ENCODE assay signal across 1 cellular context in the genomic region with DNA sequence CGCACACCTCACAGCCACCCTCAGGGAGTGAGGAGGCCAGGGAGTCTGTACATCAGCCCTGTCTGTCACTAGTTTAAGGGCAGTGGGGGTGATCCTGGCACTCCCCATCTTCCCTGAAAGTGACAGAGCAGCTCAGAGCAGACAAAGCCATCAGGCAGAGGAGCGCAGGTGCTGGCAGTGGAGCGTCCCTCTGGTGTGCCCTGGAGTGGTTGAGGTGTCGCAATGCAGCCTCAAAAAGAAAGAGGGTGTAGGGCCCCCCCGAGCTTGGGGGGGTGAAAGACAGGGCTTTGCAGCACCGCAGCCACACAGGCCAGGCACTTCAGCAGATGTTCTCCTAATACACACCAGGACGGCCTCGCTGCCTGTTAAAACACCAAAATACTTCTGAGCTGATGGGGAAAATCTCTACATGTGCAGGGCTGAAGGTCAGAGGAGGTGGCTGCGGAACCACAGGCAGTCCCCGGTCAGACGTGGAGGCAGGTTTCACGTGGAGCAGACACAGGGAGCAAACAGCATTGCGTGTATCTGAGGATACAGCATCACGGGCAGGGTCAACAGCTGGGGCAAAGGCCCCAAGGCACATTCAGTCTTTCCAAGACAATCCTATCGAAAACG.
TF ChIP-seq lines count a peak whose summit lies in the region.

No MANE protein-coding gene starts in this region.

TF ChIP-seq in GM23338, 12 proteins besides CTCF, POLR2A, EP300 and RAD21 (continued from another document):
- TF ChIP-seq, protein P1, sequence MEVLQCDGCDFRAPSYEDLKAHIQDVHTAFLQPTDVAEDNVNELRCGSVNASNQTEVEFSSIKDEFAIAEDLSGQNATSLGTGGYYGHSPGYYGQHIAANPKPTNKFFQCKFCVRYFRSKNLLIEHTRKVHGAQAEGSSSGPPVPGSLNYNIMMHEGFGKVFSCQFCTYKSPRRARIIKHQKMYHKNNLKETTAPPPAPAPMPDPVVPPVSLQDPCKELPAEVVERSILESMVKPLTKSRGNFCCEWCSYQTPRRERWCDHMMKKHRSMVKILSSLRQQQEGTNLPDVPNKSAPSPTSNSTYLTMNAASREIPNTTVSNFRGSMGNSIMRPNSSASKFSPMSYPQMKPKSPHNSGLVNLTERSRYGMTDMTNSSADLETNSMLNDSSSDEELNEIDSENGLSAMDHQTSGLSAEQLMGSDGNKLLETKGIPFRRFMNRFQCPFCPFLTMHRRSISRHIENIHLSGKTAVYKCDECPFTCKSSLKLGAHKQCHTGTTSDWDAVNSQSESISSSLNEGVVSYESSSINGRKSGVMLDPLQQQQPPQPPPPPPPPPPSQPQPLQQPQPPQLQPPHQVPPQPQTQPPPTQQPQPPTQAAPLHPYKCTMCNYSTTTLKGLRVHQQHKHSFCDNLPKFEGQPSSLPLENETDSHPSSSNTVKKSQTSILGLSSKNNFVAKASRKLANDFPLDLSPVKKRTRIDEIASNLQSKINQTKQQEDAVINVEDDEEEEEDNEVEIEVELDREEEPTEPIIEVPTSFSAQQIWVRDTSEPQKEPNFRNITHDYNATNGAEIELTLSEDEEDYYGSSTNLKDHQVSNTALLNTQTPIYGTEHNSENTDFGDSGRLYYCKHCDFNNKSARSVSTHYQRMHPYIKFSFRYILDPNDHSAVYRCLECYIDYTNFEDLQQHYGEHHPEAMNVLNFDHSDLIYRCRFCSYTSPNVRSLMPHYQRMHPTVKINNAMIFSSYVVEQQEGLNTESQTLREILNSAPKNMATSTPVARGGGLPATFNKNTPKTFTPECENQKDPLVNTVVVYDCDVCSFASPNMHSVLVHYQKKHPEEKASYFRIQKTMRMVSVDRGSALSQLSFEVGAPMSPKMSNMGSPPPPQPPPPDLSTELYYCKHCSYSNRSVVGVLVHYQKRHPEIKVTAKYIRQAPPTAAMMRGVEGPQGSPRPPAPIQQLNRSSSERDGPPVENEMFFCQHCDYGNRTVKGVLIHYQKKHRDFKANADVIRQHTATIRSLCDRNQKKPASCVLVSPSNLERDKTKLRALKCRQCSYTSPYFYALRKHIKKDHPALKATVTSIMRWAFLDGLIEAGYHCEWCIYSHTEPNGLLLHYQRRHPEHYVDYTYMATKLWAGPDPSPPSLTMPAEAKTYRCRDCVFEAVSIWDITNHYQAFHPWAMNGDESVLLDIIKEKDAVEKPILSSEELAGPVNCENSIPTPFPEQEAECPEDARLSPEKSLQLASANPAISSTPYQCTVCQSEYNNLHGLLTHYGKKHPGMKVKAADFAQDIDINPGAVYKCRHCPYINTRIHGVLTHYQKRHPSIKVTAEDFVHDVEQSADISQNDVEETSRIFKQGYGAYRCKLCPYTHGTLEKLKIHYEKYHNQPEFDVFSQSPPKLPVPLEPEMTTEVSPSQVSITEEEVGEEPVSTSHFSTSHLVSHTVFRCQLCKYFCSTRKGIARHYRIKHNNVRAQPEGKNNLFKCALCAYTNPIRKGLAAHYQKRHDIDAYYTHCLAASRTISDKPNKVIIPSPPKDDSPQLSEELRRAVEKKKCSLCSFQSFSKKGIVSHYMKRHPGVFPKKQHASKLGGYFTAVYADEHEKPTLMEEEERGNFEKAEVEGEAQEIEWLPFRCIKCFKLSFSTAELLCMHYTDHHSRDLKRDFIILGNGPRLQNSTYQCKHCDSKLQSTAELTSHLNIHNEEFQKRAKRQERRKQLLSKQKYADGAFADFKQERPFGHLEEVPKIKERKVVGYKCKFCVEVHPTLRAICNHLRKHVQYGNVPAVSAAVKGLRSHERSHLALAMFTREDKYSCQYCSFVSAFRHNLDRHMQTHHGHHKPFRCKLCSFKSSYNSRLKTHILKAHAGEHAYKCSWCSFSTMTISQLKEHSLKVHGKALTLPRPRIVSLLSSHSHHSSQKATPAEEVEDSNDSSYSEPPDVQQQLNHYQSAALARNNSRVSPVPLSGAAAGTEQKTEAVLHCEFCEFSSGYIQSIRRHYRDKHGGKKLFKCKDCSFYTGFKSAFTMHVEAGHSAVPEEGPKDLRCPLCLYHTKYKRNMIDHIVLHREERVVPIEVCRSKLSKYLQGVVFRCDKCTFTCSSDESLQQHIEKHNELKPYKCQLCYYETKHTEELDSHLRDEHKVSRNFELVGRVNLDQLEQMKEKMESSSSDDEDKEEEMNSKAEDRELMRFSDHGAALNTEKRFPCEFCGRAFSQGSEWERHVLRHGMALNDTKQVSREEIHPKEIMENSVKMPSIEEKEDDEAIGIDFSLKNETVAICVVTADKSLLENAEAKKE (CRISPR knock-in tag; IDR thresholded peaks at IDR 0.05), result no peak
- TF ChIP-seq, protein P2, sequence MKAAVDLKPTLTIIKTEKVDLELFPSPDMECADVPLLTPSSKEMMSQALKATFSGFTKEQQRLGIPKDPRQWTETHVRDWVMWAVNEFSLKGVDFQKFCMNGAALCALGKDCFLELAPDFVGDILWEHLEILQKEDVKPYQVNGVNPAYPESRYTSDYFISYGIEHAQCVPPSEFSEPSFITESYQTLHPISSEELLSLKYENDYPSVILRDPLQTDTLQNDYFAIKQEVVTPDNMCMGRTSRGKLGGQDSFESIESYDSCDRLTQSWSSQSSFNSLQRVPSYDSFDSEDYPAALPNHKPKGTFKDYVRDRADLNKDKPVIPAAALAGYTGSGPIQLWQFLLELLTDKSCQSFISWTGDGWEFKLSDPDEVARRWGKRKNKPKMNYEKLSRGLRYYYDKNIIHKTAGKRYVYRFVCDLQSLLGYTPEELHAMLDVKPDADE (IDR thresholded peaks at IDR 0.05), result no peak
- TF ChIP-seq ZNF114 (CRISPR knock-in tag; IDR thresholded peaks at IDR 0.05), result no peak
- TF ChIP-seq NANOG (IDR thresholded peaks at IDR 0.05; ENCODE audit: borderline replicate concordance), result no peak
- TF ChIP-seq JUNB (IDR thresholded peaks at IDR 0.05; ENCODE audit: unreplicated experiment), result no peak
- TF ChIP-seq, protein P3, sequence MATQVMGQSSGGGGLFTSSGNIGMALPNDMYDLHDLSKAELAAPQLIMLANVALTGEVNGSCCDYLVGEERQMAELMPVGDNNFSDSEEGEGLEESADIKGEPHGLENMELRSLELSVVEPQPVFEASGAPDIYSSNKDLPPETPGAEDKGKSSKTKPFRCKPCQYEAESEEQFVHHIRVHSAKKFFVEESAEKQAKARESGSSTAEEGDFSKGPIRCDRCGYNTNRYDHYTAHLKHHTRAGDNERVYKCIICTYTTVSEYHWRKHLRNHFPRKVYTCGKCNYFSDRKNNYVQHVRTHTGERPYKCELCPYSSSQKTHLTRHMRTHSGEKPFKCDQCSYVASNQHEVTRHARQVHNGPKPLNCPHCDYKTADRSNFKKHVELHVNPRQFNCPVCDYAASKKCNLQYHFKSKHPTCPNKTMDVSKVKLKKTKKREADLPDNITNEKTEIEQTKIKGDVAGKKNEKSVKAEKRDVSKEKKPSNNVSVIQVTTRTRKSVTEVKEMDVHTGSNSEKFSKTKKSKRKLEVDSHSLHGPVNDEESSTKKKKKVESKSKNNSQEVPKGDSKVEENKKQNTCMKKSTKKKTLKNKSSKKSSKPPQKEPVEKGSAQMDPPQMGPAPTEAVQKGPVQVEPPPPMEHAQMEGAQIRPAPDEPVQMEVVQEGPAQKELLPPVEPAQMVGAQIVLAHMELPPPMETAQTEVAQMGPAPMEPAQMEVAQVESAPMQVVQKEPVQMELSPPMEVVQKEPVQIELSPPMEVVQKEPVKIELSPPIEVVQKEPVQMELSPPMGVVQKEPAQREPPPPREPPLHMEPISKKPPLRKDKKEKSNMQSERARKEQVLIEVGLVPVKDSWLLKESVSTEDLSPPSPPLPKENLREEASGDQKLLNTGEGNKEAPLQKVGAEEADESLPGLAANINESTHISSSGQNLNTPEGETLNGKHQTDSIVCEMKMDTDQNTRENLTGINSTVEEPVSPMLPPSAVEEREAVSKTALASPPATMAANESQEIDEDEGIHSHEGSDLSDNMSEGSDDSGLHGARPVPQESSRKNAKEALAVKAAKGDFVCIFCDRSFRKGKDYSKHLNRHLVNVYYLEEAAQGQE (IDR thresholded peaks at IDR 0.05; ENCODE audit: unreplicated experiment), result no peak
- no peak for TF ChIP-seq POLR2AphosphoS5 (IDR thresholded peaks at IDR 0.05; ENCODE audit: low read depth)
- no peak for TF ChIP-seq CREB1 (CRISPR knock-in tag; IDR thresholded peaks at IDR 0.05; ENCODE audit: low read depth)
- no peak for TF ChIP-seq EZH2 (IDR thresholded peaks at IDR 0.05; ENCODE audit: low read depth, unreplicated experiment)
- no peak for TF ChIP-seq ZNF331 (CRISPR knock-in tag; IDR thresholded peaks at IDR 0.05; ENCODE audit: low read depth)
